In the genomic region with DNA sequence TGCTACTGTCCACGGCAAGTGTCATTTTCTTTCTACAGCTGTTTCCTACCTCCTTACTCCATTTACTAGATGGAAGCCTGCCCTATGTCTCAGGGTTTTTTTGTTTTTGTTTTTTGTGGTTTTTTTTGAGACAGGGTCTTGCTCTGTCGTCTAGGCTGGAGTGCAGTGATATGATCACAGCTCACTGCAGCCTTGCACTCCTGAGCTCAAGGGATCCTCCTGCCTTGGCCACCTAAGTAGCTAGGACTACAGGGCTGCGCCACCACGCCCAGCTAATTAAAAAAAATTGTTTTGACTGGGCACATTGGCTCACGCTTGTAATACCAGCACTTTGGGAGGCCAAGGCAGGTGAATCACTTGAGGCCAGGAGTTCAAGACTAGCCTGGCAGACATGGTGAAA, we compare ENCODE assay signal across 1 cellular context.
TF ChIP-seq lines count a peak whose summit lies in the region.

No MANE protein-coding gene starts in this region.

TF ChIP-seq in K562, 482 proteins besides CTCF, POLR2A, EP300 and RAD21:
- TF ChIP-seq SREBF1 (IDR thresholded peaks at IDR 0.05; ENCODE audit: borderline replicate concordance, low read depth, low read length) = no peak
- TF ChIP-seq ZNF780A (CRISPR knock-in tag; IDR thresholded peaks at IDR 0.05) = no peak
- no peak for TF ChIP-seq HNRNPH1 (optimal IDR thresholded peaks at IDR 0.05; ENCODE audit: low read depth, low read length)
- TF ChIP-seq NCOR1 (IDR thresholded peaks at IDR 0.05) = peak; percentile 37; the same call in 1 of the 2 replicates
- TF ChIP-seq, protein P1, sequence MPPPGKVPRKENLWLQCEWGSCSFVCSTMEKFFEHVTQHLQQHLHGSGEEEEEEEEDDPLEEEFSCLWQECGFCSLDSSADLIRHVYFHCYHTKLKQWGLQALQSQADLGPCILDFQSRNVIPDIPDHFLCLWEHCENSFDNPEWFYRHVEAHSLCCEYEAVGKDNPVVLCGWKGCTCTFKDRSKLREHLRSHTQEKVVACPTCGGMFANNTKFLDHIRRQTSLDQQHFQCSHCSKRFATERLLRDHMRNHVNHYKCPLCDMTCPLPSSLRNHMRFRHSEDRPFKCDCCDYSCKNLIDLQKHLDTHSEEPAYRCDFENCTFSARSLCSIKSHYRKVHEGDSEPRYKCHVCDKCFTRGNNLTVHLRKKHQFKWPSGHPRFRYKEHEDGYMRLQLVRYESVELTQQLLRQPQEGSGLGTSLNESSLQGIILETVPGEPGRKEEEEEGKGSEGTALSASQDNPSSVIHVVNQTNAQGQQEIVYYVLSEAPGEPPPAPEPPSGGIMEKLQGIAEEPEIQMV (tag; conservative IDR thresholded peaks at IDR 0.05; ENCODE audit: low read depth) = no peak
- TF ChIP-seq, protein P2, sequence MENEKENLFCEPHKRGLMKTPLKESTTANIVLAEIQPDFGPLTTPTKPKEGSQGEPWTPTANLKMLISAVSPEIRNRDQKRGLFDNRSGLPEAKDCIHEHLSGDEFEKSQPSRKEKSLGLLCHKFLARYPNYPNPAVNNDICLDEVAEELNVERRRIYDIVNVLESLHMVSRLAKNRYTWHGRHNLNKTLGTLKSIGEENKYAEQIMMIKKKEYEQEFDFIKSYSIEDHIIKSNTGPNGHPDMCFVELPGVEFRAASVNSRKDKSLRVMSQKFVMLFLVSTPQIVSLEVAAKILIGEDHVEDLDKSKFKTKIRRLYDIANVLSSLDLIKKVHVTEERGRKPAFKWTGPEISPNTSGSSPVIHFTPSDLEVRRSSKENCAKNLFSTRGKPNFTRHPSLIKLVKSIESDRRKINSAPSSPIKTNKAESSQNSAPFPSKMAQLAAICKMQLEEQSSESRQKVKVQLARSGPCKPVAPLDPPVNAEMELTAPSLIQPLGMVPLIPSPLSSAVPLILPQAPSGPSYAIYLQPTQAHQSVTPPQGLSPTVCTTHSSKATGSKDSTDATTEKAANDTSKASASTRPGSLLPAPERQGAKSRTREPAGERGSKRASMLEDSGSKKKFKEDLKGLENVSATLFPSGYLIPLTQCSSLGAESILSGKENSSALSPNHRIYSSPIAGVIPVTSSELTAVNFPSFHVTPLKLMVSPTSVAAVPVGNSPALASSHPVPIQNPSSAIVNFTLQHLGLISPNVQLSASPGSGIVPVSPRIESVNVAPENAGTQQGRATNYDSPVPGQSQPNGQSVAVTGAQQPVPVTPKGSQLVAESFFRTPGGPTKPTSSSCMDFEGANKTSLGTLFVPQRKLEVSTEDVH (IDR thresholded peaks at IDR 0.05; ENCODE audit: low read depth, partially characterized antibody) = no peak
- 0 out of 2 replicates have a peak, but pooled peaks have one; percentile 27 for TF ChIP-seq DPF2 (IDR thresholded peaks at IDR 0.05)
- no peak for TF ChIP-seq C11orf30 (IDR thresholded peaks at IDR 0.05; ENCODE audit: low read depth)
- TF ChIP-seq HDAC1 (IDR thresholded peaks at IDR 0.05) = 0 out of 4 replicates have a peak, but pooled peaks of 1 of the 2 experiments have one; percentile 17
- TF ChIP-seq TAL1 (IDR thresholded peaks at IDR 0.05) = no peak
- peak; percentile 50 for TF ChIP-seq CBFA2T3 (IDR thresholded peaks at IDR 0.05)
- TF ChIP-seq, protein P3, sequence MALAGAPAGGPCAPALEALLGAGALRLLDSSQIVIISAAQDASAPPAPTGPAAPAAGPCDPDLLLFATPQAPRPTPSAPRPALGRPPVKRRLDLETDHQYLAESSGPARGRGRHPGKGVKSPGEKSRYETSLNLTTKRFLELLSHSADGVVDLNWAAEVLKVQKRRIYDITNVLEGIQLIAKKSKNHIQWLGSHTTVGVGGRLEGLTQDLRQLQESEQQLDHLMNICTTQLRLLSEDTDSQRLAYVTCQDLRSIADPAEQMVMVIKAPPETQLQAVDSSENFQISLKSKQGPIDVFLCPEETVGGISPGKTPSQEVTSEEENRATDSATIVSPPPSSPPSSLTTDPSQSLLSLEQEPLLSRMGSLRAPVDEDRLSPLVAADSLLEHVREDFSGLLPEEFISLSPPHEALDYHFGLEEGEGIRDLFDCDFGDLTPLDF (CRISPR knock-in tag; IDR thresholded peaks at IDR 0.05) = no peak
- TF ChIP-seq MAFK (IDR thresholded peaks at IDR 0.05; ENCODE audit: low read length) = no peak
- TF ChIP-seq, protein P4, sequence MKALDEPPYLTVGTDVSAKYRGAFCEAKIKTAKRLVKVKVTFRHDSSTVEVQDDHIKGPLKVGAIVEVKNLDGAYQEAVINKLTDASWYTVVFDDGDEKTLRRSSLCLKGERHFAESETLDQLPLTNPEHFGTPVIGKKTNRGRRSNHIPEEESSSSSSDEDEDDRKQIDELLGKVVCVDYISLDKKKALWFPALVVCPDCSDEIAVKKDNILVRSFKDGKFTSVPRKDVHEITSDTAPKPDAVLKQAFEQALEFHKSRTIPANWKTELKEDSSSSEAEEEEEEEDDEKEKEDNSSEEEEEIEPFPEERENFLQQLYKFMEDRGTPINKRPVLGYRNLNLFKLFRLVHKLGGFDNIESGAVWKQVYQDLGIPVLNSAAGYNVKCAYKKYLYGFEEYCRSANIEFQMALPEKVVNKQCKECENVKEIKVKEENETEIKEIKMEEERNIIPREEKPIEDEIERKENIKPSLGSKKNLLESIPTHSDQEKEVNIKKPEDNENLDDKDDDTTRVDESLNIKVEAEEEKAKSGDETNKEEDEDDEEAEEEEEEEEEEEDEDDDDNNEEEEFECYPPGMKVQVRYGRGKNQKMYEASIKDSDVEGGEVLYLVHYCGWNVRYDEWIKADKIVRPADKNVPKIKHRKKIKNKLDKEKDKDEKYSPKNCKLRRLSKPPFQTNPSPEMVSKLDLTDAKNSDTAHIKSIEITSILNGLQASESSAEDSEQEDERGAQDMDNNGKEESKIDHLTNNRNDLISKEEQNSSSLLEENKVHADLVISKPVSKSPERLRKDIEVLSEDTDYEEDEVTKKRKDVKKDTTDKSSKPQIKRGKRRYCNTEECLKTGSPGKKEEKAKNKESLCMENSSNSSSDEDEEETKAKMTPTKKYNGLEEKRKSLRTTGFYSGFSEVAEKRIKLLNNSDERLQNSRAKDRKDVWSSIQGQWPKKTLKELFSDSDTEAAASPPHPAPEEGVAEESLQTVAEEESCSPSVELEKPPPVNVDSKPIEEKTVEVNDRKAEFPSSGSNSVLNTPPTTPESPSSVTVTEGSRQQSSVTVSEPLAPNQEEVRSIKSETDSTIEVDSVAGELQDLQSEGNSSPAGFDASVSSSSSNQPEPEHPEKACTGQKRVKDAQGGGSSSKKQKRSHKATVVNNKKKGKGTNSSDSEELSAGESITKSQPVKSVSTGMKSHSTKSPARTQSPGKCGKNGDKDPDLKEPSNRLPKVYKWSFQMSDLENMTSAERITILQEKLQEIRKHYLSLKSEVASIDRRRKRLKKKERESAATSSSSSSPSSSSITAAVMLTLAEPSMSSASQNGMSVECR (CRISPR knock-in tag; IDR thresholded peaks at IDR 0.05) = no peak
- TF ChIP-seq ARID1B (IDR thresholded peaks at IDR 0.05) = peak; percentile 41; the same call in 1 of the 2 replicates
- TF ChIP-seq SMAD4 (CRISPR knock-in tag; conservative IDR thresholded peaks at IDR 0.05) = 0 out of 2 replicates have a peak, but pooled peaks have one; percentile 28
- TF ChIP-seq L3MBTL2 (IDR thresholded peaks at IDR 0.05) = 0 out of 2 replicates have a peak, but pooled peaks have one; percentile 15
- no peak for TF ChIP-seq DNMT1 (IDR thresholded peaks at IDR 0.05)
